ENCODE assay signal across 1 cellular context in the genomic region with DNA sequence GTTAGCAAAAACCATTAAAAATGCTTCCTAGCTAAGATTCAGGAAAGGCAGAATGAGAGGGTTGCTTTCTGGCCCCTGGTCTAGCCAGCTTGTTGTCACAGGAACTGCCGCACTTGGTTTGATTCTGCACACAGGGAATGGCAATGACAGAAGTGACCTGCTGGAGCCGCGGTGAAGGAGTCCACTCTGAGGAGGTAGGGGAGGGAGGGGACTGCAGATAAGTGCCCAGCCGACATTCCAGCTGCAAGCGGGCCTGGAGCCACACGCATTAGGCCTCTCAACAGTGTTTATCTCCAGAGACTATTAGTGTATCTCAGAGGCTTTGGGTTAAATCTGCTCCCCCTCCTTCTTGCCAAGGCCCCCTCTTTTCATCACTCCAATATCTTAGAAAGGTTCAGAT.
TF ChIP-seq lines count a peak whose summit lies in the region.

No MANE protein-coding gene starts in this region.

TF ChIP-seq in H1, 55 proteins besides CTCF, POLR2A, EP300 and RAD21:
- TF ChIP-seq, protein P1, sequence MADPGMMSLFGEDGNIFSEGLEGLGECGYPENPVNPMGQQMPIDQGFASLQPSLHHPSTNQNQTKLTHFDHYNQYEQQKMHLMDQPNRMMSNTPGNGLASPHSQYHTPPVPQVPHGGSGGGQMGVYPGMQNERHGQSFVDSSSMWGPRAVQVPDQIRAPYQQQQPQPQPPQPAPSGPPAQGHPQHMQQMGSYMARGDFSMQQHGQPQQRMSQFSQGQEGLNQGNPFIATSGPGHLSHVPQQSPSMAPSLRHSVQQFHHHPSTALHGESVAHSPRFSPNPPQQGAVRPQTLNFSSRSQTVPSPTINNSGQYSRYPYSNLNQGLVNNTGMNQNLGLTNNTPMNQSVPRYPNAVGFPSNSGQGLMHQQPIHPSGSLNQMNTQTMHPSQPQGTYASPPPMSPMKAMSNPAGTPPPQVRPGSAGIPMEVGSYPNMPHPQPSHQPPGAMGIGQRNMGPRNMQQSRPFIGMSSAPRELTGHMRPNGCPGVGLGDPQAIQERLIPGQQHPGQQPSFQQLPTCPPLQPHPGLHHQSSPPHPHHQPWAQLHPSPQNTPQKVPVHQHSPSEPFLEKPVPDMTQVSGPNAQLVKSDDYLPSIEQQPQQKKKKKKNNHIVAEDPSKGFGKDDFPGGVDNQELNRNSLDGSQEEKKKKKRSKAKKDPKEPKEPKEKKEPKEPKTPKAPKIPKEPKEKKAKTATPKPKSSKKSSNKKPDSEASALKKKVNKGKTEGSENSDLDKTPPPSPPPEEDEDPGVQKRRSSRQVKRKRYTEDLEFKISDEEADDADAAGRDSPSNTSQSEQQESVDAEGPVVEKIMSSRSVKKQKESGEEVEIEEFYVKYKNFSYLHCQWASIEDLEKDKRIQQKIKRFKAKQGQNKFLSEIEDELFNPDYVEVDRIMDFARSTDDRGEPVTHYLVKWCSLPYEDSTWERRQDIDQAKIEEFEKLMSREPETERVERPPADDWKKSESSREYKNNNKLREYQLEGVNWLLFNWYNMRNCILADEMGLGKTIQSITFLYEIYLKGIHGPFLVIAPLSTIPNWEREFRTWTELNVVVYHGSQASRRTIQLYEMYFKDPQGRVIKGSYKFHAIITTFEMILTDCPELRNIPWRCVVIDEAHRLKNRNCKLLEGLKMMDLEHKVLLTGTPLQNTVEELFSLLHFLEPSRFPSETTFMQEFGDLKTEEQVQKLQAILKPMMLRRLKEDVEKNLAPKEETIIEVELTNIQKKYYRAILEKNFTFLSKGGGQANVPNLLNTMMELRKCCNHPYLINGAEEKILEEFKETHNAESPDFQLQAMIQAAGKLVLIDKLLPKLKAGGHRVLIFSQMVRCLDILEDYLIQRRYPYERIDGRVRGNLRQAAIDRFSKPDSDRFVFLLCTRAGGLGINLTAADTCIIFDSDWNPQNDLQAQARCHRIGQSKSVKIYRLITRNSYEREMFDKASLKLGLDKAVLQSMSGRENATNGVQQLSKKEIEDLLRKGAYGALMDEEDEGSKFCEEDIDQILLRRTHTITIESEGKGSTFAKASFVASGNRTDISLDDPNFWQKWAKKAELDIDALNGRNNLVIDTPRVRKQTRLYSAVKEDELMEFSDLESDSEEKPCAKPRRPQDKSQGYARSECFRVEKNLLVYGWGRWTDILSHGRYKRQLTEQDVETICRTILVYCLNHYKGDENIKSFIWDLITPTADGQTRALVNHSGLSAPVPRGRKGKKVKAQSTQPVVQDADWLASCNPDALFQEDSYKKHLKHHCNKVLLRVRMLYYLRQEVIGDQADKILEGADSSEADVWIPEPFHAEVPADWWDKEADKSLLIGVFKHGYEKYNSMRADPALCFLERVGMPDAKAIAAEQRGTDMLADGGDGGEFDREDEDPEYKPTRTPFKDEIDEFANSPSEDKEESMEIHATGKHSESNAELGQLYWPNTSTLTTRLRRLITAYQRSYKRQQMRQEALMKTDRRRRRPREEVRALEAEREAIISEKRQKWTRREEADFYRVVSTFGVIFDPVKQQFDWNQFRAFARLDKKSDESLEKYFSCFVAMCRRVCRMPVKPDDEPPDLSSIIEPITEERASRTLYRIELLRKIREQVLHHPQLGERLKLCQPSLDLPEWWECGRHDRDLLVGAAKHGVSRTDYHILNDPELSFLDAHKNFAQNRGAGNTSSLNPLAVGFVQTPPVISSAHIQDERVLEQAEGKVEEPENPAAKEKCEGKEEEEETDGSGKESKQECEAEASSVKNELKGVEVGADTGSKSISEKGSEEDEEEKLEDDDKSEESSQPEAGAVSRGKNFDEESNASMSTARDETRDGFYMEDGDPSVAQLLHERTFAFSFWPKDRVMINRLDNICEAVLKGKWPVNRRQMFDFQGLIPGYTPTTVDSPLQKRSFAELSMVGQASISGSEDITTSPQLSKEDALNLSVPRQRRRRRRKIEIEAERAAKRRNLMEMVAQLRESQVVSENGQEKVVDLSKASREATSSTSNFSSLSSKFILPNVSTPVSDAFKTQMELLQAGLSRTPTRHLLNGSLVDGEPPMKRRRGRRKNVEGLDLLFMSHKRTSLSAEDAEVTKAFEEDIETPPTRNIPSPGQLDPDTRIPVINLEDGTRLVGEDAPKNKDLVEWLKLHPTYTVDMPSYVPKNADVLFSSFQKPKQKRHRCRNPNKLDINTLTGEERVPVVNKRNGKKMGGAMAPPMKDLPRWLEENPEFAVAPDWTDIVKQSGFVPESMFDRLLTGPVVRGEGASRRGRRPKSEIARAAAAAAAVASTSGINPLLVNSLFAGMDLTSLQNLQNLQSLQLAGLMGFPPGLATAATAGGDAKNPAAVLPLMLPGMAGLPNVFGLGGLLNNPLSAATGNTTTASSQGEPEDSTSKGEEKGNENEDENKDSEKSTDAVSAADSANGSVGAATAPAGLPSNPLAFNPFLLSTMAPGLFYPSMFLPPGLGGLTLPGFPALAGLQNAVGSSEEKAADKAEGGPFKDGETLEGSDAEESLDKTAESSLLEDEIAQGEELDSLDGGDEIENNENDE (IDR thresholded peaks at IDR 0.05; ENCODE audit: insufficient replicate concordance, low read length): no peak
- TF ChIP-seq TEAD4 (IDR thresholded peaks at IDR 0.05; ENCODE audit: low read depth, low read length): peak; percentile 36; the same call in 1 of the 2 replicates
